In the genomic region with DNA sequence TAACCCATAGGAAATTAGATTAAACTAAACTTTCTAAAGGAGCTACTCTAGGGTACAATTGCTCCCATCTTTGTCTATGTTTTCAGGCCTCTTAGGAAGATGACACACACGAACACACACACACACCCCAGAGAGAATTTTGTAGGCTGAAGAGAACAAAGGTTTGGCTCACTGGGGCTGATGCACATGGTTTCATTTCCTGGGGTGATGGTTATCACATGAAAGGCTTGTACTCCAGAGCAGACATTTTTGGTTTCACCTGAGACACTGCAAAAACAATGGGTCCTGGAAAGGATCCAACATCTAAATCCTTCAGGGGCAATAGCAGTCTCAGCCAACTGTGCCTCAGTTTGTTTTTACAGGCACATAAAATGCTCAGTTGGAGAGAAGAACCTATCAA, we compare ENCODE assay signal across 1 cellular context.
TF ChIP-seq lines count a peak whose summit lies in the region.

No MANE protein-coding gene starts in this region.

TF ChIP-seq in GM12878, 131 proteins besides CTCF, POLR2A, EP300 and RAD21 (continued from another document and continues in another):
- TF ChIP-seq, protein P1, sequence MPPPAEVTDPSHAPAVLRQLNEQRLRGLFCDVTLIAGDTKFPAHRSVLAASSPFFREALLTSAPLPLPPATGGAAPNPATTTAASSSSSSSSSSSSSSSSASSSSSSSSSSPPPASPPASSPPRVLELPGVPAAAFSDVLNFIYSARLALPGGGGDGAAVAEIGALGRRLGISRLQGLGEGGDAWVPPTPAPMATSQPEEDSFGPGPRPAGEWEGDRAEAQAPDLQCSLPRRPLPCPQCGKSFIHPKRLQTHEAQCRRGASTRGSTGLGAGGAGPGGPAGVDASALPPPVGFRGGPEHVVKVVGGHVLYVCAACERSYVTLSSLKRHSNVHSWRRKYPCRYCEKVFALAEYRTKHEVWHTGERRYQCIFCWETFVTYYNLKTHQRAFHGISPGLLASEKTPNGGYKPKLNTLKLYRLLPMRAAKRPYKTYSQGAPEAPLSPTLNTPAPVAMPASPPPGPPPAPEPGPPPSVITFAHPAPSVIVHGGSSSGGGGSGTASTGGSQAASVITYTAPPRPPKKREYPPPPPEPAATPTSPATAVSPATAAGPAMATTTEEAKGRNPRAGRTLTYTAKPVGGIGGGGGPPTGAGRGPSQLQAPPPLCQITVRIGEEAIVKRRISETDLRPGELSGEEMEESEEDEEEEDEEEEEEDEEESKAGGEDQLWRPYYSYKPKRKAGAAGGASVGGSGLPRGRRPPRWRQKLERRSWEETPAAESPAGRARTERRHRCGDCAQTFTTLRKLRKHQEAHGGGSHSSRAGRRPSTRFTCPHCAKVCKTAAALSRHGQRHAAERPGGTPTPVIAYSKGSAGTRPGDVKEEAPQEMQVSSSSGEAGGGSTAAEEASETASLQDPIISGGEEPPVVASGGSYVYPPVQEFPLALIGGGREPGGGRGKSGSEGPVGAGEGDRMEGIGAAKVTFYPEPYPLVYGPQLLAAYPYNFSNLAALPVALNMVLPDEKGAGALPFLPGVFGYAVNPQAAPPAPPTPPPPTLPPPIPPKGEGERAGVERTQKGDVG (CRISPR knock-in tag; IDR thresholded peaks at IDR 0.05), result no peak
- TF ChIP-seq, protein P2, sequence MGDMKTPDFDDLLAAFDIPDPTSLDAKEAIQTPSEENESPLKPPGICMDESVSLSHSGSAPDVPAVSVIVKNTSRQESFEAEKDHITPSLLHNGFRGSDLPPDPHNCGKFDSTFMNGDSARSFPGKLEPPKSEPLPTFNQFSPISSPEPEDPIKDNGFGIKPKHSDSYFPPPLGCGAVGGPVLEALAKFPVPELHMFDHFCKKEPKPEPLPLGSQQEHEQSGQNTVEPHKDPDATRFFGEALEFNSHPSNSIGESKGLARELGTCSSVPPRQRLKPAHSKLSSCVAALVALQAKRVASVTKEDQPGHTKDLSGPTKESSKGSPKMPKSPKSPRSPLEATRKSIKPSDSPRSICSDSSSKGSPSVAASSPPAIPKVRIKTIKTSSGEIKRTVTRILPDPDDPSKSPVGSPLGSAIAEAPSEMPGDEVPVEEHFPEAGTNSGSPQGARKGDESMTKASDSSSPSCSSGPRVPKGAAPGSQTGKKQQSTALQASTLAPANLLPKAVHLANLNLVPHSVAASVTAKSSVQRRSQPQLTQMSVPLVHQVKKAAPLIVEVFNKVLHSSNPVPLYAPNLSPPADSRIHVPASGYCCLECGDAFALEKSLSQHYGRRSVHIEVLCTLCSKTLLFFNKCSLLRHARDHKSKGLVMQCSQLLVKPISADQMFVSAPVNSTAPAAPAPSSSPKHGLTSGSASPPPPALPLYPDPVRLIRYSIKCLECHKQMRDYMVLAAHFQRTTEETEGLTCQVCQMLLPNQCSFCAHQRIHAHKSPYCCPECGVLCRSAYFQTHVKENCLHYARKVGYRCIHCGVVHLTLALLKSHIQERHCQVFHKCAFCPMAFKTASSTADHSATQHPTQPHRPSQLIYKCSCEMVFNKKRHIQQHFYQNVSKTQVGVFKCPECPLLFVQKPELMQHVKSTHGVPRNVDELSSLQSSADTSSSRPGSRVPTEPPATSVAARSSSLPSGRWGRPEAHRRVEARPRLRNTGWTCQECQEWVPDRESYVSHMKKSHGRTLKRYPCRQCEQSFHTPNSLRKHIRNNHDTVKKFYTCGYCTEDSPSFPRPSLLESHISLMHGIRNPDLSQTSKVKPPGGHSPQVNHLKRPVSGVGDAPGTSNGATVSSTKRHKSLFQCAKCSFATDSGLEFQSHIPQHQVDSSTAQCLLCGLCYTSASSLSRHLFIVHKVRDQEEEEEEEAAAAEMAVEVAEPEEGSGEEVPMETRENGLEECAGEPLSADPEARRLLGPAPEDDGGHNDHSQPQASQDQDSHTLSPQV (IDR thresholded peaks at IDR 0.05), result peak; percentile 15; the same call in 1 of the 2 replicates
- TF ChIP-seq ZNF24 (IDR thresholded peaks at IDR 0.05) (peak; percentile 55; the same call in 1 of the 2 replicates), ZNF207 (IDR thresholded peaks at IDR 0.05; ENCODE audit: borderline replicate concordance) (no peak), TAF1 (IDR thresholded peaks at IDR 0.05; ENCODE audit: borderline replicate concordance, low read depth, low read length) (no peak), CBFB (IDR thresholded peaks at IDR 0.05; ENCODE audit: low read depth) (0 out of 2 replicates have a peak, but pooled peaks have one; percentile 20), SP1 (IDR thresholded peaks at IDR 0.05; ENCODE audit: low read depth, low read length) (peak; percentile 22), YY1 (IDR thresholded peaks at IDR 0.05; ENCODE audit: low read depth, low read length) (peak; percentile 87), MTA3 (IDR thresholded peaks at IDR 0.05; ENCODE audit: borderline replicate concordance, low read length) (no peak), JUND (IDR thresholded peaks at IDR 0.05; ENCODE audit: low read depth, low read length) (no peak), SPI1 (IDR thresholded peaks at IDR 0.05; ENCODE audit: borderline replicate concordance, insufficient read depth, low read depth, low read length) (peak; percentile 46; the same call in 1 of the 2 replicates), ESRRA (IDR thresholded peaks at IDR 0.05; ENCODE audit: low read length) (no peak), SUZ12 (IDR thresholded peaks at IDR 0.05; ENCODE audit: unreplicated experiment) (no peak), FOXM1 (IDR thresholded peaks at IDR 0.05; ENCODE audit: low read depth, low read length) (0 out of 2 replicates have a peak, but pooled peaks have one; percentile 34), CREM (IDR thresholded peaks at IDR 0.05; ENCODE audit: low read depth) (peak; percentile 64), EED (IDR thresholded peaks at IDR 0.05; ENCODE audit: low read depth) (peak; percentile 78), BCL11A (IDR thresholded peaks at IDR 0.05; ENCODE audit: low read depth, low read length) (no peak), ETV6 (conservative IDR thresholded peaks at IDR 0.05 in 1 of 2, IDR thresholded peaks at IDR 0.05 in 1 of 2; ENCODE audit: borderline replicate concordance in 1 of 2, low read depth in 1 of 2) (peak in 1 of 2 experiments; percentile 88; a peak in 2 of 4 replicates), FOXK2 (IDR thresholded peaks at IDR 0.05) (no peak), RCOR1 (conservative IDR thresholded peaks at IDR 0.05; ENCODE audit: low read depth, low read length) (no peak), SIN3A (IDR thresholded peaks at IDR 0.05; ENCODE audit: low read depth, low read length) (no peak), RB1 (IDR thresholded peaks at IDR 0.05; ENCODE audit: borderline replicate concordance) (no peak), MTA2 (IDR thresholded peaks at IDR 0.05; ENCODE audit: low read depth) (peak; percentile 45; the same call in 1 of the 2 replicates)
- TF ChIP-seq, protein P3, sequence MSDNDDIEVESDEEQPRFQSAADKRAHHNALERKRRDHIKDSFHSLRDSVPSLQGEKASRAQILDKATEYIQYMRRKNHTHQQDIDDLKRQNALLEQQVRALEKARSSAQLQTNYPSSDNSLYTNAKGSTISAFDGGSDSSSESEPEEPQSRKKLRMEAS (IDR thresholded peaks at IDR 0.05; ENCODE audit: low read depth, low read length), result peak; percentile 67; the same call in 1 of the 2 replicates
- TF ChIP-seq, protein P4, sequence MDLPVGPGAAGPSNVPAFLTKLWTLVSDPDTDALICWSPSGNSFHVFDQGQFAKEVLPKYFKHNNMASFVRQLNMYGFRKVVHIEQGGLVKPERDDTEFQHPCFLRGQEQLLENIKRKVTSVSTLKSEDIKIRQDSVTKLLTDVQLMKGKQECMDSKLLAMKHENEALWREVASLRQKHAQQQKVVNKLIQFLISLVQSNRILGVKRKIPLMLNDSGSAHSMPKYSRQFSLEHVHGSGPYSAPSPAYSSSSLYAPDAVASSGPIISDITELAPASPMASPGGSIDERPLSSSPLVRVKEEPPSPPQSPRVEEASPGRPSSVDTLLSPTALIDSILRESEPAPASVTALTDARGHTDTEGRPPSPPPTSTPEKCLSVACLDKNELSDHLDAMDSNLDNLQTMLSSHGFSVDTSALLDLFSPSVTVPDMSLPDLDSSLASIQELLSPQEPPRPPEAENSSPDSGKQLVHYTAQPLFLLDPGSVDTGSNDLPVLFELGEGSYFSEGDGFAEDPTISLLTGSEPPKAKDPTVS (IDR thresholded peaks at IDR 0.05; ENCODE audit: low read depth, low read length), result no peak
- TF ChIP-seq, protein P5, sequence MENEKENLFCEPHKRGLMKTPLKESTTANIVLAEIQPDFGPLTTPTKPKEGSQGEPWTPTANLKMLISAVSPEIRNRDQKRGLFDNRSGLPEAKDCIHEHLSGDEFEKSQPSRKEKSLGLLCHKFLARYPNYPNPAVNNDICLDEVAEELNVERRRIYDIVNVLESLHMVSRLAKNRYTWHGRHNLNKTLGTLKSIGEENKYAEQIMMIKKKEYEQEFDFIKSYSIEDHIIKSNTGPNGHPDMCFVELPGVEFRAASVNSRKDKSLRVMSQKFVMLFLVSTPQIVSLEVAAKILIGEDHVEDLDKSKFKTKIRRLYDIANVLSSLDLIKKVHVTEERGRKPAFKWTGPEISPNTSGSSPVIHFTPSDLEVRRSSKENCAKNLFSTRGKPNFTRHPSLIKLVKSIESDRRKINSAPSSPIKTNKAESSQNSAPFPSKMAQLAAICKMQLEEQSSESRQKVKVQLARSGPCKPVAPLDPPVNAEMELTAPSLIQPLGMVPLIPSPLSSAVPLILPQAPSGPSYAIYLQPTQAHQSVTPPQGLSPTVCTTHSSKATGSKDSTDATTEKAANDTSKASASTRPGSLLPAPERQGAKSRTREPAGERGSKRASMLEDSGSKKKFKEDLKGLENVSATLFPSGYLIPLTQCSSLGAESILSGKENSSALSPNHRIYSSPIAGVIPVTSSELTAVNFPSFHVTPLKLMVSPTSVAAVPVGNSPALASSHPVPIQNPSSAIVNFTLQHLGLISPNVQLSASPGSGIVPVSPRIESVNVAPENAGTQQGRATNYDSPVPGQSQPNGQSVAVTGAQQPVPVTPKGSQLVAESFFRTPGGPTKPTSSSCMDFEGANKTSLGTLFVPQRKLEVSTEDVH (IDR thresholded peaks at IDR 0.05; ENCODE audit: low read depth, partially characterized antibody), result no peak
- TF ChIP-seq, protein P6, sequence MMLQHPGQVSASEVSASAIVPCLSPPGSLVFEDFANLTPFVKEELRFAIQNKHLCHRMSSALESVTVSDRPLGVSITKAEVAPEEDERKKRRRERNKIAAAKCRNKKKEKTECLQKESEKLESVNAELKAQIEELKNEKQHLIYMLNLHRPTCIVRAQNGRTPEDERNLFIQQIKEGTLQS (IDR thresholded peaks at IDR 0.05; ENCODE audit: borderline replicate concordance, extremely low read depth, low read depth, low read length), result no peak
- TF ChIP-seq, protein P7, sequence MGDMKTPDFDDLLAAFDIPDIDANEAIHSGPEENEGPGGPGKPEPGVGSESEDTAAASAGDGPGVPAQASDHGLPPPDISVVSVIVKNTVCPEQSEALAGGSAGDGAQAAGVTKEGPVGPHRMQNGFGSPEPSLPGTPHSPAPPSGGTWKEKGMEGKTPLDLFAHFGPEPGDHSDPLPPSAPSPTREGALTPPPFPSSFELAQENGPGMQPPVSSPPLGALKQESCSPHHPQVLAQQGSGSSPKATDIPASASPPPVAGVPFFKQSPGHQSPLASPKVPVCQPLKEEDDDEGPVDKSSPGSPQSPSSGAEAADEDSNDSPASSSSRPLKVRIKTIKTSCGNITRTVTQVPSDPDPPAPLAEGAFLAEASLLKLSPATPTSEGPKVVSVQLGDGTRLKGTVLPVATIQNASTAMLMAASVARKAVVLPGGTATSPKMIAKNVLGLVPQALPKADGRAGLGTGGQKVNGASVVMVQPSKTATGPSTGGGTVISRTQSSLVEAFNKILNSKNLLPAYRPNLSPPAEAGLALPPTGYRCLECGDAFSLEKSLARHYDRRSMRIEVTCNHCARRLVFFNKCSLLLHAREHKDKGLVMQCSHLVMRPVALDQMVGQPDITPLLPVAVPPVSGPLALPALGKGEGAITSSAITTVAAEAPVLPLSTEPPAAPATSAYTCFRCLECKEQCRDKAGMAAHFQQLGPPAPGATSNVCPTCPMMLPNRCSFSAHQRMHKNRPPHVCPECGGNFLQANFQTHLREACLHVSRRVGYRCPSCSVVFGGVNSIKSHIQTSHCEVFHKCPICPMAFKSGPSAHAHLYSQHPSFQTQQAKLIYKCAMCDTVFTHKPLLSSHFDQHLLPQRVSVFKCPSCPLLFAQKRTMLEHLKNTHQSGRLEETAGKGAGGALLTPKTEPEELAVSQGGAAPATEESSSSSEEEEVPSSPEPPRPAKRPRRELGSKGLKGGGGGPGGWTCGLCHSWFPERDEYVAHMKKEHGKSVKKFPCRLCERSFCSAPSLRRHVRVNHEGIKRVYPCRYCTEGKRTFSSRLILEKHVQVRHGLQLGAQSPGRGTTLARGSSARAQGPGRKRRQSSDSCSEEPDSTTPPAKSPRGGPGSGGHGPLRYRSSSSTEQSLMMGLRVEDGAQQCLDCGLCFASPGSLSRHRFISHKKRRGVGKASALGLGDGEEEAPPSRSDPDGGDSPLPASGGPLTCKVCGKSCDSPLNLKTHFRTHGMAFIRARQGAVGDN (IDR thresholded peaks at IDR 0.05), result peak; percentile 99
- TF ChIP-seq, protein P8, sequence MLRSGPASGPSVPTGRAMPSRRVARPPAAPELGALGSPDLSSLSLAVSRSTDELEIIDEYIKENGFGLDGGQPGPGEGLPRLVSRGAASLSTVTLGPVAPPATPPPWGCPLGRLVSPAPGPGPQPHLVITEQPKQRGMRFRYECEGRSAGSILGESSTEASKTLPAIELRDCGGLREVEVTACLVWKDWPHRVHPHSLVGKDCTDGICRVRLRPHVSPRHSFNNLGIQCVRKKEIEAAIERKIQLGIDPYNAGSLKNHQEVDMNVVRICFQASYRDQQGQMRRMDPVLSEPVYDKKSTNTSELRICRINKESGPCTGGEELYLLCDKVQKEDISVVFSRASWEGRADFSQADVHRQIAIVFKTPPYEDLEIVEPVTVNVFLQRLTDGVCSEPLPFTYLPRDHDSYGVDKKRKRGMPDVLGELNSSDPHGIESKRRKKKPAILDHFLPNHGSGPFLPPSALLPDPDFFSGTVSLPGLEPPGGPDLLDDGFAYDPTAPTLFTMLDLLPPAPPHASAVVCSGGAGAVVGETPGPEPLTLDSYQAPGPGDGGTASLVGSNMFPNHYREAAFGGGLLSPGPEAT (IDR thresholded peaks at IDR 0.05; ENCODE audit: low read depth), result peak; percentile 57; the same call in 1 of the 2 replicates
- TF ChIP-seq, protein P9, sequence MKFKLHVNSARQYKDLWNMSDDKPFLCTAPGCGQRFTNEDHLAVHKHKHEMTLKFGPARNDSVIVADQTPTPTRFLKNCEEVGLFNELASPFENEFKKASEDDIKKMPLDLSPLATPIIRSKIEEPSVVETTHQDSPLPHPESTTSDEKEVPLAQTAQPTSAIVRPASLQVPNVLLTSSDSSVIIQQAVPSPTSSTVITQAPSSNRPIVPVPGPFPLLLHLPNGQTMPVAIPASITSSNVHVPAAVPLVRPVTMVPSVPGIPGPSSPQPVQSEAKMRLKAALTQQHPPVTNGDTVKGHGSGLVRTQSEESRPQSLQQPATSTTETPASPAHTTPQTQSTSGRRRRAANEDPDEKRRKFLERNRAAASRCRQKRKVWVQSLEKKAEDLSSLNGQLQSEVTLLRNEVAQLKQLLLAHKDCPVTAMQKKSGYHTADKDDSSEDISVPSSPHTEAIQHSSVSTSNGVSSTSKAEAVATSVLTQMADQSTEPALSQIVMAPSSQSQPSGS (IDR thresholded peaks at IDR 0.05; ENCODE audit: low read length), result peak; percentile 38; the same call in 1 of the 2 replicates
